Comparison of ENCODE assay signal across 8 cellular contexts in genomic region chr16:89922884-89923639, GRCh38. TPM values are rescaled to one million over a fixed set of nuclear protein-coding genes. Genes with fewer than 3 reads are reported as not detected.
A peak's percentile ranks its signal among the peaks of the same experiment; 100 is the strongest.
DNase-seq lines count a peak whose midpoint lies in the region; ATAC-seq, FAIRE-seq and TF ChIP-seq lines count a peak whose summit lies in the region.

TUBB3 (plus strand) TSS chr16:89923342; CDS start chr16:89923402, 60 bp downstream.

- H3K79me2 ChIP-seq in HepG2 (ENCODE audit: insufficient read depth, low read length): peaks cover 40% of the 10 kb centered on the region

- intact Hi-C loops in HepG2 (cut with micrococcal nuclease; ENCODE audit: unreplicated experiment): loop anchor here (5.0 kb wide), 1 partner anchor 99 kb away; no protein-coding TSS in a partner anchor

- H3K4me1 ChIP-seq in effector memory CD4-positive, alpha-beta T cell (ENCODE audit: control insufficient read depth, insufficient read depth, low read length, poor library complexity, severe bottlenecking): peaks cover 67% of the 10 kb centered on the region
- H3K4me1 ChIP-seq in HepG2 (ENCODE audit: insufficient read depth, low read length) (peaks cover 52% of the 10 kb centered on the region), stomach smooth muscle (ENCODE audit: control insufficient read depth, insufficient read depth, low read length) (peaks cover 50% of the 10 kb centered on the region)

- in situ Hi-C loops in HepG2 (cut with HindIII; ENCODE audit: extremely low pct_ligation_motif_present, low pct_unique_long_range_greater_than_20kb): loop anchor here (5.0 kb wide), 1 partner anchor 99 kb away; no protein-coding TSS in a partner anchor

- DNase-seq in AG04449 (ENCODE audit: low read depth, low spot score): no peak
- DNase-seq in NB4 (ENCODE audit: low read depth): peak; percentile 88
- peak in 2 of 3 donors; percentile 33 to 41 for DNase-seq in T-helper 17 cell
- no peak for DNase-seq in effector memory CD4-positive, alpha-beta T cell
- peak; percentile 73 for DNase-seq in HepG2 (ENCODE audit: low spot score)

- H4K20me1 ChIP-seq in HepG2 (ENCODE audit: insufficient read depth, low read length): peaks cover 40% of the 10 kb centered on the region

- H3K27me3 Mint-ChIP-seq in T-helper 17 cell: peaks cover 21% of the 10 kb centered on the region

- H3K36me3 Mint-ChIP-seq in T-helper 17 cell (ENCODE audit: low read depth): no peaks in the 10 kb centered on the region

- FAIRE-seq in HepG2 (lab: Jason Lieb, UNC): no peak

- peak; percentile 64 for TF ChIP-seq RAD21 in HepG2 (CRISPR knock-in tag; IDR thresholded peaks at IDR 0.05)

- TF ChIP-seq EP300 in HepG2 (IDR thresholded peaks at IDR 0.05; ENCODE audit: low read depth in 2 of 2, low read length in 2 of 2) (peak in 1 of 2 experiments; percentile 29; a peak in 1 of 4 replicates), HepG2 (CRISPR knock-in tag; IDR thresholded peaks at IDR 0.05; ENCODE audit: borderline replicate concordance) (no peak)

- H3K4me3 ChIP-seq in AG04449 (ENCODE audit: low read depth, low read length) (peak within 1 kb of the TSS; percentile 83), NB4 (ENCODE audit: low read depth, low read length) (peak within 1 kb of the TSS; percentile 71), HepG2 (replicated peaks in 1 of 3; ENCODE audit: insufficient read depth in 1 of 3, low read depth in 2 of 3, low read length in 3 of 3) (peak within 1 kb of the TSS; percentile 74 to 90 (median 81)), stomach smooth muscle (ENCODE audit: low read length in 2 of 2) (peak within 1 kb of the TSS; percentile 67 to 76)
- H3K4me3 ChIP-seq in effector memory CD4-positive, alpha-beta T cell (ENCODE audit: insufficient read depth, low read depth, low read length, poor library complexity, severe bottlenecking): peak within 1 kb of the TSS; percentile 35

- H3K4me2 ChIP-seq in HepG2 (ENCODE audit: low read depth, low read length): peak within 1 kb of the TSS; percentile 98

- ATAC-seq in T-helper 17 cell (peak; percentile 35), HepG2 (peak; percentile 18), HG02623 (IDR thresholded peaks at IDR 0.05; ENCODE audit: unreplicated experiment) (no peak)

- no peaks in the 10 kb centered on the region for H3K36me3 ChIP-seq in effector memory CD4-positive, alpha-beta T cell (ENCODE audit: control insufficient read depth, insufficient read depth, low read length)
- H3K36me3 ChIP-seq in HepG2 (replicated peaks in 1 of 2; ENCODE audit: control insufficient read depth in 1 of 2, insufficient read depth in 2 of 2, low read length in 2 of 2) (0 out of 5 replicates have a peak, but pooled peaks cover 0 to 2% of the 10 kb centered on the region in 2 experiments), stomach smooth muscle (ENCODE audit: control insufficient read depth in 2 of 2, insufficient read depth in 2 of 2, low read length in 2 of 2) (no peaks in the 10 kb centered on the region)

- peaks cover 37% of the 10 kb centered on the region for H3K27me3 ChIP-seq in effector memory CD4-positive, alpha-beta T cell (replicated peaks; ENCODE audit: control insufficient read depth, insufficient read depth, low read length, poor library complexity, severe bottlenecking)
- H3K27me3 ChIP-seq in HepG2 (ENCODE audit: control insufficient read depth in 1 of 2, insufficient read depth in 2 of 2, low read length in 2 of 2): no peaks in the 10 kb centered on the region; a peak in 1 of 5 replicates
- peaks cover 22 to 64% of the 10 kb centered on the region in 2 donors for H3K27me3 ChIP-seq in stomach smooth muscle (ENCODE audit: control insufficient read depth in 1 of 2, insufficient read depth in 2 of 2, low read length in 2 of 2)

- peaks cover 20% of the 10 kb centered on the region for H3K4me1 Mint-ChIP-seq in T-helper 17 cell

- no peak within 1 kb of the TSS for H3K27ac Mint-ChIP-seq in T-helper 17 cell

- peak within 1 kb of the TSS; percentile 67 for H3K4me3 Mint-ChIP-seq in T-helper 17 cell

- H2AFZ ChIP-seq in HepG2 (ENCODE audit: low read length): no peak within 1 kb of the TSS

- H3K9me3 ChIP-seq in T-helper 17 cell (ENCODE audit: control insufficient read depth, low read length, poor library complexity, severe bottlenecking) (no peaks in the 10 kb centered on the region), HepG2 (ENCODE audit: low read length) (no peaks in the 10 kb centered on the region), stomach smooth muscle (ENCODE audit: control insufficient read depth in 2 of 2, low read length in 2 of 2) (no peaks in the 10 kb centered on the region)
- no peaks in the 10 kb centered on the region for H3K9me3 ChIP-seq in effector memory CD4-positive, alpha-beta T cell (ENCODE audit: control insufficient read depth, low read length)

- CTCF ChIA-PET in AG04449 (lab: Yijun Ruan, JAX) (interaction anchor here (1.1 to 4.9 kb wide), 2 partner anchors 11 to 45 kb away, joined by 3 to 34 read pairs; no protein-coding TSS in a partner anchor), HepG2 (lab: Yijun Ruan, JAX; ENCODE audit: low intra/inter-chr PET ratio, low total read pairs) (no interaction called here)

- no peak within 1 kb of the TSS for H3K27ac ChIP-seq in effector memory CD4-positive, alpha-beta T cell (ENCODE audit: insufficient read depth, low read length, poor library complexity, severe bottlenecking)
- H3K27ac ChIP-seq in HepG2 (ENCODE audit: extremely low read length, insufficient read depth, low read length) (peak within 1 kb of the TSS; percentile 88), stomach smooth muscle (ENCODE audit: low read length) (peak within 1 kb of the TSS; percentile 53)

- 4% methylated on average over 11 of the region's 88 CpGs for WGBS in HepG2 (ENCODE audit: low lambda C conversion rate)

- POLR2A ChIA-PET in AG04449 (lab: Yijun Ruan, JAX) (interaction anchor here (0.7 to 2.7 kb wide), 15 partner anchors 8 to 100 kb away, joined by 3 to 22 read pairs (median 4); partner anchors contain the start of gene TCF25), HepG2 (lab: Yijun Ruan, JAX) (interaction anchor here (0.6 to 4.8 kb wide), 29 partner anchors 8 to 351 kb away, joined by 3 to 86 read pairs (median 6); partner anchors contain the start of genes DBNDD1, DEF8, SPIRE2 and TCF25)

- H3K9ac ChIP-seq in HepG2 (ENCODE audit: insufficient read depth, low read depth, low read length) (peak within 1 kb of the TSS; percentile 97), stomach smooth muscle (ENCODE audit: low read length in 2 of 2) (peak within 1 kb of the TSS in 1 of 2 donors; percentile 69)

- TF ChIP-seq POLR2A in GM10847 (IDR thresholded peaks at IDR 0.05; ENCODE audit: extremely low read depth, insufficient read length) (peak; percentile 39), NB4 (IDR thresholded peaks at IDR 0.05; ENCODE audit: extremely low read depth, insufficient read length) (peak; percentile 35), HepG2 (IDR thresholded peaks at IDR 0.05; ENCODE audit: insufficient read depth in 1 of 2, low read depth in 2 of 2, low read length in 2 of 2) (peak in 1 of 2 experiments; percentile 90; a peak in 2 of 4 replicates)

- TF ChIP-seq CTCF in AG04449 (IDR thresholded peaks at IDR 0.05; ENCODE audit: insufficient read depth, low read length, missing control alignments) (no peak), NB4 (IDR thresholded peaks at IDR 0.05; ENCODE audit: low read depth, low read length) (no peak), HepG2 (CRISPR knock-in tag; IDR thresholded peaks at IDR 0.05) (peak; percentile 37)

- no TSS peak for BruUV-seq in HepG2 (replicated peaks; lab: Mats Ljungman, UMichigan)

TF ChIP-seq in HepG2, 621 proteins besides CTCF, POLR2A, EP300 and RAD21 (continues in another document):
- TF ChIP-seq DMAP1 (CRISPR knock-in tag; IDR thresholded peaks at IDR 0.05): no peak; the same call in none of the 2 replicates
- peak; percentile 93; the same call in 1 of the 2 replicates for TF ChIP-seq ZNF329 (CRISPR knock-in tag; IDR thresholded peaks at IDR 0.05; ENCODE audit: low read depth)
- no peak for TF ChIP-seq ZNF570 (CRISPR knock-in tag; IDR thresholded peaks at IDR 0.05; ENCODE audit: borderline replicate concordance)
- no peak for TF ChIP-seq SNRNP70 (IDR thresholded peaks at IDR 0.05; ENCODE audit: low read depth, low read length)
- no peak for TF ChIP-seq SYNCRIP (IDR thresholded peaks at IDR 0.05; ENCODE audit: insufficient read depth, low read depth, low read length)
- TF ChIP-seq CREM (IDR thresholded peaks at IDR 0.05): no peak; the same call in 1 of the 2 replicates
- no peak for TF ChIP-seq CREM (CRISPR knock-in tag; IDR thresholded peaks at IDR 0.05)
- no peak; the same call in none of the 2 replicates for TF ChIP-seq TGIF2 (CRISPR knock-in tag; IDR thresholded peaks at IDR 0.05)

RNA-seq across cellular contexts. Expression of gene TUBB3, which starts in this region (rescaled TPM):
- total RNA-seq in T-helper 17 cell (under 1 TPM; 0.52 to 0.96 TPM), HepG2 (2016; rRNA removed; fragmentation: Illumina TruSeq; extraction: Trizol) (161 and 185 TPM in 2 replicates)
- 94.2 and 96.8 TPM in 2 replicates for total RNA-seq in HepG2 (2016; cell fraction: cytosol; rRNA removed; fragmentation: Illumina TruSeq; extraction: Trizol; ENCODE audit: low read depth)
- 145 and 195 TPM in 2 replicates for total RNA-seq in HepG2 (2016; cell fraction: insoluble cytoplasmic fraction; rRNA removed; fragmentation: Illumina TruSeq; extraction: Trizol)
- total RNA-seq in HepG2 (2016; cell fraction: membrane; rRNA removed; fragmentation: Illumina TruSeq; extraction: Trizol): 140 and 142 TPM in 2 replicates
- total RNA-seq in HepG2 (2016; cell fraction: nucleus; rRNA removed; fragmentation: Illumina TruSeq; extraction: Trizol): 81.3 and 94.7 TPM in 2 replicates
- 110 and 152 TPM in 2 replicates for polyA plus RNA-seq in HepG2 (2011; rRNA removed)
- polyA plus RNA-seq in HepG2 (2011; cell fraction: cytosol; rRNA removed): 84.2 and 120 TPM in 2 replicates
- 168 and 179 TPM in 2 replicates for polyA plus RNA-seq in HepG2 (2011; cell fraction: nucleus; rRNA removed)
- polyA plus RNA-seq in HepG2 (2012): 45.2 and 119 TPM in 2 replicates
- polyA plus RNA-seq in HepG2 (2016; cell fraction: cytosol; fragmentation: Illumina TruSeq; extraction: Trizol; ENCODE audit: low read depth): 63.1 and 64.3 TPM in 2 replicates
- 127 and 159 TPM in 2 replicates for polyA plus RNA-seq in HepG2 (2016; cell fraction: insoluble cytoplasmic fraction; fragmentation: Illumina TruSeq; extraction: Trizol; ENCODE audit: low read depth)
- polyA plus RNA-seq in HepG2 (2016; cell fraction: membrane; fragmentation: Illumina TruSeq; extraction: Trizol; ENCODE audit: low read depth): 87.3 and 99.0 TPM in 2 replicates
- 138 and 154 TPM in 2 replicates for polyA plus RNA-seq in HepG2 (2016; cell fraction: nucleus; fragmentation: Illumina TruSeq; extraction: Trizol; ENCODE audit: insufficient read depth, low read depth)
- polyA minus RNA-seq in HepG2 (2011; rRNA and poly(A)+ RNA removed; ENCODE audit: low replicate concordance): 34.9 and 340 TPM in 2 replicates
- polyA minus RNA-seq in HepG2 (2011; cell fraction: cytosol; rRNA and poly(A)+ RNA removed): 99.4 and 107 TPM in 2 replicates
- 34.8 and 42.6 TPM in 2 replicates for polyA minus RNA-seq in HepG2 (2011; cell fraction: nucleus; rRNA and poly(A)+ RNA removed)

Comparison
In these comparisons a context has a peak if more than half of its experiments do, and no peak if none do; other contexts are left out.
1. RNA of gene TUBB3 (total RNA-seq): 81.3 to 195 TPM in HepG2; 0.52 to 0.96 TPM in T-helper 17 cell; every median in the first group is over 10 times any median in the second.
2. Peak in DNase-seq and ATAC-seq in T-helper 17 cell; RNA of the gene not detected or under 1 TPM.
3. DNase-seq: peak in NB4 (single experiment) and HepG2 (single experiment); none in AG04449 (single experiment) and effector memory CD4-positive, alpha-beta T cell (0 of 3).
4. Peak in every context shown above with its lines, with median percentiles within 50 percentile points of each other: H3K4me3 ChIP-seq.